Comparison of ENCODE assay signal across 19 cellular contexts in genomic region chr3:196796317-196796716, GRCh38. TPM values are rescaled to one million over a fixed set of nuclear protein-coding genes. Genes with fewer than 3 reads are reported as not detected.
A peak's percentile ranks its signal among the peaks of the same experiment; 100 is the strongest.
DNase-seq lines count a peak whose midpoint lies in the region; ATAC-seq, FAIRE-seq and TF ChIP-seq lines count a peak whose summit lies in the region.
"Had no signal": no experiment of that assay in that cellular context is flagged by ENCODE, and none has a peak within 500 bp of the region (broad histone marks: within the 10 kb centered on the region; RNA-seq: fewer than 3 reads in every experiment).

No MANE protein-coding gene starts in this region.

- H3K9me1 ChIP-seq in K562 (ENCODE audit: control insufficient read depth, insufficient read depth, low read length): no peaks in the 10 kb centered on the region

- peaks cover 25% of the 10 kb centered on the region for H3K4me1 Mint-ChIP-seq in CD8-positive, alpha-beta T cell (ENCODE audit: low read depth)

- H3K4me3 ChIP-seq in CD8-positive, alpha-beta T cell (ENCODE audit: low read depth, low read length): no peak overlapping the region
- H3K4me3 ChIP-seq in K562 (no peak overlapping the region), osteoblast (ENCODE audit: insufficient read depth, low read length) (no peak overlapping the region)
- H3K4me3 ChIP-seq: HAP-1 had no signal

- TF ChIP-seq POLR2A in K562 (conservative IDR thresholded peaks at IDR 0.05): no peak

- H4K20me1 ChIP-seq in K562 (replicated peaks; ENCODE audit: control insufficient read depth, insufficient read depth, low read length) (no peaks in the 10 kb centered on the region), osteoblast (ENCODE audit: insufficient read depth, low read length) (peaks cover 16% of the 10 kb centered on the region)

- intact Hi-C loops in CD8-positive, alpha-beta T cell (cut with DNase I, micrococcal nuclease): no loop called here
- intact Hi-C loops in K562 (cut with micrococcal nuclease): no loop called here

- no peaks in the 10 kb centered on the region for H3K27me3 Mint-ChIP-seq in CD8-positive, alpha-beta T cell (ENCODE audit: low read depth)
- H3K27me3 Mint-ChIP-seq: CD8-positive, alpha-beta memory T cell had no signal

- H3K4me1 ChIP-seq in CD8-positive, alpha-beta T cell (ENCODE audit: insufficient read depth, low read length): no peaks in the 10 kb centered on the region
- H3K4me1 ChIP-seq in K562 (replicated peaks in 1 of 2; ENCODE audit: control insufficient read depth in 2 of 2, insufficient read depth in 2 of 2, low read length in 2 of 2) (peaks cover 0 to 4% of the 10 kb centered on the region in 2 experiments; a peak in 2 of 5 replicates), osteoblast (ENCODE audit: insufficient read depth, low read length) (peaks cover 18% of the 10 kb centered on the region)

- POLR2A ChIA-PET in CD8-positive, alpha-beta T cell (lab: Charles Lee): no interaction called here
- POLR2A ChIA-PET in K562 (lab: Yijun Ruan, JAX): interaction anchor here (1.3 kb wide), 1 partner anchor 10 kb away, joined by 4 read pairs; no protein-coding TSS in a partner anchor

- H3K79me2 ChIP-seq in K562 (ENCODE audit: control insufficient read depth, insufficient read depth, low read length) (peaks cover 18% of the 10 kb centered on the region; the same call in 1 of the 3 replicates), osteoblast (ENCODE audit: insufficient read depth, low read length) (peaks cover 66% of the 10 kb centered on the region)

- TF ChIP-seq RAD21 in Ishikawa (IDR thresholded peaks at IDR 0.05; ENCODE audit: low read depth) (no peak), K562 (CRISPR knock-in tag; conservative IDR thresholded peaks at IDR 0.05 in 1 of 2, IDR thresholded peaks at IDR 0.05 in 1 of 2) (no peak)

- H3K9me3 ChIP-seq in CD8-positive, alpha-beta T cell (ENCODE audit: low read length): no peaks in the 10 kb centered on the region
- H3K9me3 ChIP-seq in K562 (replicated peaks; ENCODE audit: control insufficient read depth, insufficient read depth, low read depth, low read length) (no peaks in the 10 kb centered on the region), osteoblast (ENCODE audit: low read depth, low read length) (peaks cover 2% of the 10 kb centered on the region)
- H3K9me3 ChIP-seq: HAP-1 had no signal

- DNase-seq in CD8-positive, alpha-beta T cell: no peak
- DNase-seq in K562 (ENCODE audit: extremely low read depth in 1 of 4, low spot score in 3 of 4): no peak
- DNase-seq in osteoblast (ENCODE audit: insufficient read length, low spot score, missing footprints): peak; percentile 19
- no peak for DNase-seq in NCI-H1092 (lab: John Stamatoyannopoulos, UW)
- DNase-seq in EL: no peak
- no peak for DNase-seq in activated CD4-positive, alpha-beta T cell treated with anti-CD3 and anti-CD28 coated beads for 1 hour
- DNase-seq: C1 segment of cervical spinal cord; CD8-positive, alpha-beta memory T cell; DMS 273 treated with DMSO at 0.1 percent for 48 hours; DMS79; GF-D8; GOT3; HFFc6 had no signal

- H3K36me3 ChIP-seq in CD8-positive, alpha-beta T cell (ENCODE audit: insufficient read depth, low read length): no peaks in the 10 kb centered on the region
- H3K36me3 ChIP-seq in K562 (ENCODE audit: control insufficient read depth, insufficient read depth, low read length) (peaks cover 29% of the 10 kb centered on the region; the same call in 2 of the 3 replicates), osteoblast (ENCODE audit: insufficient read depth, low read length) (peaks cover 10% of the 10 kb centered on the region)

- no peak for TF ChIP-seq EP300 in Ishikawa (IDR thresholded peaks at IDR 0.05; ENCODE audit: borderline replicate concordance)
- no peak for TF ChIP-seq EP300 in K562 (IDR thresholded peaks at IDR 0.05; ENCODE audit: low read length)

- H3K27me3 ChIP-seq in CD8-positive, alpha-beta T cell (ENCODE audit: insufficient read depth, low read length): no peaks in the 10 kb centered on the region
- H3K27me3 ChIP-seq in K562 (ENCODE audit: control insufficient read depth in 2 of 2, insufficient read depth in 2 of 2, low read length in 2 of 2) (no peaks in the 10 kb centered on the region), osteoblast (ENCODE audit: insufficient read depth, low read length) (no peaks in the 10 kb centered on the region)

- H3K9me3 Mint-ChIP-seq in CD8-positive, alpha-beta T cell: no peaks in the 10 kb centered on the region
- H3K9me3 Mint-ChIP-seq: CD8-positive, alpha-beta memory T cell; HFFc6 had no signal

- in situ Hi-C loops in K562 (cut with MboI): no loop called here

- no peak for FAIRE-seq in K562 (lab: Jason Lieb, UNC)
- FAIRE-seq: D721Med, GM12891, GM18507, H54 had no signal

- TF ChIP-seq CTCF in CD8-positive, alpha-beta T cell (IDR thresholded peaks at IDR 0.05): no peak
- TF ChIP-seq CTCF in K562 (IDR thresholded peaks at IDR 0.05 in 2 of 3, conservative IDR thresholded peaks at IDR 0.05 in 1 of 3; ENCODE audit: insufficient read depth in 2 of 3, low read depth in 1 of 3, low read length in 3 of 3): no peak
- no peak for TF ChIP-seq CTCF in osteoblast (IDR thresholded peaks at IDR 0.05; ENCODE audit: extremely low read depth, low read depth, low read length)

- 100% methylated on average over 1 of the region's 1 CpG for WGBS in K562 (ENCODE audit: insufficient coverage, low coverage, missing lambda C conversion rate)

- no peak overlapping the region for H3K4me2 ChIP-seq in K562 (ENCODE audit: insufficient read depth, low read length)
- no peak overlapping the region for H3K4me2 ChIP-seq in osteoblast (ENCODE audit: insufficient read depth, low read length)

- no peak overlapping the region for H3K4me3 Mint-ChIP-seq in CD8-positive, alpha-beta T cell
- H3K4me3 Mint-ChIP-seq: CD8-positive, alpha-beta memory T cell; HFFc6 had no signal

- CTCF ChIA-PET in CD8-positive, alpha-beta T cell (lab: Charles Lee): no interaction called here
- CTCF ChIA-PET in K562 (lab: Yijun Ruan, JAX; ENCODE audit: low intra/inter-chr PET ratio): no interaction called here

- BruUV-seq in K562 (replicated peaks; lab: Mats Ljungman, UMichigan): no TSS peak

- H3K27ac ChIP-seq in CD8-positive, alpha-beta T cell (ENCODE audit: low read depth, low read length): no peak overlapping the region
- H3K27ac ChIP-seq in K562 (ENCODE audit: extremely low read depth, low read depth, low read length) (no peak overlapping the region), osteoblast (ENCODE audit: low read depth, low read length) (no peak overlapping the region)

- H2AFZ ChIP-seq in K562 (ENCODE audit: low read depth, low read length) (no peak overlapping the region), osteoblast (ENCODE audit: low read length) (no peak overlapping the region)

- no peak for ATAC-seq in CD8-positive, alpha-beta T cell
- no peak for ATAC-seq in K562

- peak overlapping the region; percentile 62 for H3K27ac Mint-ChIP-seq in CD8-positive, alpha-beta T cell
- H3K27ac Mint-ChIP-seq: HFFc6 had no signal

- peaks cover 44% of the 10 kb centered on the region for H3K36me3 Mint-ChIP-seq in CD8-positive, alpha-beta T cell

- no peak overlapping the region for H3K9ac ChIP-seq in K562 (ENCODE audit: insufficient read depth in 1 of 2, low read depth in 2 of 2, low read length in 2 of 2)

TF ChIP-seq in Ishikawa, 13 proteins besides CTCF, POLR2A, EP300 and RAD21:
- TF ChIP-seq CEBPB (IDR thresholded peaks at IDR 0.05) (peak; percentile 38; the same call in 1 of the 2 replicates), YY1 (IDR thresholded peaks at IDR 0.05; ENCODE audit: low read depth) (no peak), ZBTB7A (IDR thresholded peaks at IDR 0.05; ENCODE audit: low read depth) (no peak)

TF ChIP-seq in K562, 482 proteins besides CTCF, POLR2A, EP300 and RAD21:
- TF ChIP-seq ZNF436 (CRISPR knock-in tag; IDR thresholded peaks at IDR 0.05): no peak
- peak; percentile 59 for TF ChIP-seq CEBPB (tag; IDR thresholded peaks at IDR 0.05)
- TF ChIP-seq CEBPG (CRISPR knock-in tag; IDR thresholded peaks at IDR 0.05): no peak
- peak in 1 of 2 experiments; percentile 24; a peak in 1 of 4 replicates for TF ChIP-seq CEBPG (tag; conservative IDR thresholded peaks at IDR 0.05 in 1 of 2, IDR thresholded peaks at IDR 0.05 in 1 of 2)

RNA-seq across cellular contexts. Expression of gene PAK2, which starts 56.7 kb away (rescaled TPM):
- 10 to 100 TPM; 29.9 to 30.4 TPM for total RNA-seq in CD8-positive, alpha-beta T cell
- 19.6 and 55.8 TPM in 2 replicates for total RNA-seq in K562 (2011; cell fraction: chromatin; rRNA removed; ENCODE audit: low replicate concordance)
- 12.2 and 16.4 TPM in 2 replicates for total RNA-seq in K562 (2011; cell fraction: nucleolus; rRNA removed)
- total RNA-seq in K562 (2011; cell fraction: nucleoplasm; rRNA removed): 19.9 and 25.7 TPM in 2 replicates
- total RNA-seq in K562 (2014; rRNA removed) (19.8 and 24.6 TPM in 2 replicates), K562 (2014; rRNA removed; fragmentation: Illumina TruSeq; extraction: Trizol) (35.9 and 39.9 TPM in 2 replicates), K562 (2015; rRNA removed; fragmentation: Illumina TruSeq; extraction: Trizol) (35.7 and 35.8 TPM in 2 replicates), K562 (2021) (72.4 and 72.7 TPM in 2 replicates), osteoblast (36.6 and 37.4 TPM in 2 replicates)
- polyA plus RNA-seq in K562 (2011; rRNA removed) (56.4 and 61.8 TPM in 2 replicates), K562 (2014; fragmentation: Illumina TruSeq; extraction: Trizol) (58.7 and 68.4 TPM in 2 replicates), K562 (2014; fragmentation: Nextera tagmentation; extraction: Ambion mirVana) (10 to 100 TPM; 13.2 to 18.6 TPM), K562 (2014; rRNA removed) (26.6 and 26.7 TPM in 2 replicates)
- 23.9 and 40.1 TPM in 2 replicates for polyA plus RNA-seq in K562 (2011; cell fraction: cytosol; rRNA removed)
- polyA plus RNA-seq in K562 (2011; cell fraction: nucleus; rRNA removed): 11.1 and 11.9 TPM in 2 replicates
- 35.3 and 75.5 TPM in 2 replicates for polyA plus RNA-seq in K562 (2012)
- polyA minus RNA-seq in K562 (2011; rRNA and poly(A)+ RNA removed): 183 and 200 TPM in 2 replicates
- polyA minus RNA-seq in K562 (2011; cell fraction: cytosol; rRNA and poly(A)+ RNA removed): 88.9 and 95.5 TPM in 2 replicates
- 3.8 and 14.6 TPM in 2 replicates for polyA minus RNA-seq in K562 (2011; cell fraction: nucleus; rRNA and poly(A)+ RNA removed)
